In the genomic region with DNA sequence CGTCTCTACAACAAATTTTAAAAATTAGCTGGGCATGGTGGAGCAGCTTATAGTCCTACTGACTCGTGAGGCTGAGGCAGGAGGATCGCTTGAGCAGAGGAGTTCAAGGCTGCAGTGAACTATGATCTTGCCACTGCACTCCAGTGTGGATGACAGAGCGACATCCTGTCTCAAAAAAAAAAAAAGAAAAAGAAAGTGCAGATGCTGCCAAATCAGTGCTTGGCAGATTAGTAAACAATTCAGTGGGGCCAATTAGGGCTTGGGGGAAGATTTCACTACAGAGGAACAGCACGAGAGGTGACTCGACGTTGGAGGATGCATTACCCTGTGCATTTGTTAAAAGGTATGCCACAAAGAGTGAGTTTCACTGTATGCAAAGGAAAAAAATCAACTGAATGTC, we compare ENCODE assay signal across 1 cellular context.
A peak's percentile ranks its signal among the peaks of the same experiment; 100 is the strongest.
TF ChIP-seq lines count a peak whose summit lies in the region.

No MANE protein-coding gene starts in this region.

TF ChIP-seq in HepG2, 621 proteins besides CTCF, POLR2A, EP300 and RAD21:
- TF ChIP-seq, protein P1, sequence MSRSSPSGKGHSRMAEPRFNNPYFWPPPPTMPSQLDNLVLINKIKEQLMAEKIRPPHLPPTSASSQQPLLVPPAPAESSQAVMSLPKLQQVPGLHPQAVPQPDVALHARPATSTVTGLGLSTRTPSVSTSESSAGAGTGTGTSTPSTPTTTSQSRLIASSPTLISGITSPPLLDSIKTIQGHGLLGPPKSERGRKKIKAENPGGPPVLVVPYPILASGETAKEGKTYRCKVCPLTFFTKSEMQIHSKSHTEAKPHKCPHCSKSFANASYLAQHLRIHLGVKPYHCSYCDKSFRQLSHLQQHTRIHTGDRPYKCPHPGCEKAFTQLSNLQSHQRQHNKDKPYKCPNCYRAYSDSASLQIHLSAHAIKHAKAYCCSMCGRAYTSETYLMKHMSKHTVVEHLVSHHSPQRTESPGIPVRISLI (CRISPR knock-in tag; IDR thresholded peaks at IDR 0.05; ENCODE audit: borderline replicate concordance) = no peak
- TF ChIP-seq, protein P2, sequence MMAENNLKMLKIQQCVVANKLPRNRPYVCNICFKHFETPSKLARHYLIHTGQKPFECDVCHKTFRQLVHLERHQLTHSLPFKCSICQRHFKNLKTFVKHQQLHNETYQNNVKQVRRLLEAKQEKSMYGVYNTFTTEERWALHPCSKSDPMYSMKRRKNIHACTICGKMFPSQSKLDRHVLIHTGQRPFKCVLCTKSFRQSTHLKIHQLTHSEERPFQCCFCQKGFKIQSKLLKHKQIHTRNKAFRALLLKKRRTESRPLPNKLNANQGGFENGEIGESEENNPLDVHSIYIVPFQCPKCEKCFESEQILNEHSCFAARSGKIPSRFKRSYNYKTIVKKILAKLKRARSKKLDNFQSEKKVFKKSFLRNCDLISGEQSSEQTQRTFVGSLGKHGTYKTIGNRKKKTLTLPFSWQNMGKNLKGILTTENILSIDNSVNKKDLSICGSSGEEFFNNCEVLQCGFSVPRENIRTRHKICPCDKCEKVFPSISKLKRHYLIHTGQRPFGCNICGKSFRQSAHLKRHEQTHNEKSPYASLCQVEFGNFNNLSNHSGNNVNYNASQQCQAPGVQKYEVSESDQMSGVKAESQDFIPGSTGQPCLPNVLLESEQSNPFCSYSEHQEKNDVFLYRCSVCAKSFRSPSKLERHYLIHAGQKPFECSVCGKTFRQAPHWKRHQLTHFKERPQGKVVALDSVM (CRISPR knock-in tag; IDR thresholded peaks at IDR 0.05) = peak; percentile 72
